1 cellular context compared by ENCODE assay signal in genomic region chr3:49388416-49388815, GRCh38.
TF ChIP-seq lines count a peak whose summit lies in the region.

No MANE protein-coding gene starts in this region.

TF ChIP-seq in GM12878, 131 proteins besides CTCF, POLR2A, EP300 and RAD21:
- TF ChIP-seq MYB (IDR thresholded peaks at IDR 0.05; ENCODE audit: borderline replicate concordance, low read depth, low read length) (no peak), CBFB (IDR thresholded peaks at IDR 0.05; ENCODE audit: low read depth) (no peak), TCF3 (IDR thresholded peaks at IDR 0.05; ENCODE audit: borderline replicate concordance, insufficient read depth, low read depth, low read length) (no peak), CEBPB (IDR thresholded peaks at IDR 0.05; ENCODE audit: borderline replicate concordance in 1 of 2, low read depth in 2 of 2, low read length in 2 of 2) (no peak), CBX5 (IDR thresholded peaks at IDR 0.05; ENCODE audit: low read depth) (no peak), TCF12 (IDR thresholded peaks at IDR 0.05; ENCODE audit: low read depth, low read length) (no peak), PML (IDR thresholded peaks at IDR 0.05; ENCODE audit: low read length) (no peak), HCFC1 (IDR thresholded peaks at IDR 0.05; ENCODE audit: low read length) (no peak), CREM (IDR thresholded peaks at IDR 0.05; ENCODE audit: low read depth) (no peak), RFX5 (IDR thresholded peaks at IDR 0.05; ENCODE audit: low read depth, low read length) (no peak), E2F4 (IDR thresholded peaks at IDR 0.05; ENCODE audit: low read depth, low read length) (no peak), PAX8 (IDR thresholded peaks at IDR 0.05) (no peak), WRNIP1 (IDR thresholded peaks at IDR 0.05; ENCODE audit: borderline replicate concordance, low read depth, low read length) (no peak)
- TF ChIP-seq, protein P1, sequence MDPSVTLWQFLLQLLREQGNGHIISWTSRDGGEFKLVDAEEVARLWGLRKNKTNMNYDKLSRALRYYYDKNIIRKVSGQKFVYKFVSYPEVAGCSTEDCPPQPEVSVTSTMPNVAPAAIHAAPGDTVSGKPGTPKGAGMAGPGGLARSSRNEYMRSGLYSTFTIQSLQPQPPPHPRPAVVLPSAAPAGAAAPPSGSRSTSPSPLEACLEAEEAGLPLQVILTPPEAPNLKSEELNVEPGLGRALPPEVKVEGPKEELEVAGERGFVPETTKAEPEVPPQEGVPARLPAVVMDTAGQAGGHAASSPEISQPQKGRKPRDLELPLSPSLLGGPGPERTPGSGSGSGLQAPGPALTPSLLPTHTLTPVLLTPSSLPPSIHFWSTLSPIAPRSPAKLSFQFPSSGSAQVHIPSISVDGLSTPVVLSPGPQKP (IDR thresholded peaks at IDR 0.05; ENCODE audit: low read depth, low read length): no peak
- TF ChIP-seq, protein P2, sequence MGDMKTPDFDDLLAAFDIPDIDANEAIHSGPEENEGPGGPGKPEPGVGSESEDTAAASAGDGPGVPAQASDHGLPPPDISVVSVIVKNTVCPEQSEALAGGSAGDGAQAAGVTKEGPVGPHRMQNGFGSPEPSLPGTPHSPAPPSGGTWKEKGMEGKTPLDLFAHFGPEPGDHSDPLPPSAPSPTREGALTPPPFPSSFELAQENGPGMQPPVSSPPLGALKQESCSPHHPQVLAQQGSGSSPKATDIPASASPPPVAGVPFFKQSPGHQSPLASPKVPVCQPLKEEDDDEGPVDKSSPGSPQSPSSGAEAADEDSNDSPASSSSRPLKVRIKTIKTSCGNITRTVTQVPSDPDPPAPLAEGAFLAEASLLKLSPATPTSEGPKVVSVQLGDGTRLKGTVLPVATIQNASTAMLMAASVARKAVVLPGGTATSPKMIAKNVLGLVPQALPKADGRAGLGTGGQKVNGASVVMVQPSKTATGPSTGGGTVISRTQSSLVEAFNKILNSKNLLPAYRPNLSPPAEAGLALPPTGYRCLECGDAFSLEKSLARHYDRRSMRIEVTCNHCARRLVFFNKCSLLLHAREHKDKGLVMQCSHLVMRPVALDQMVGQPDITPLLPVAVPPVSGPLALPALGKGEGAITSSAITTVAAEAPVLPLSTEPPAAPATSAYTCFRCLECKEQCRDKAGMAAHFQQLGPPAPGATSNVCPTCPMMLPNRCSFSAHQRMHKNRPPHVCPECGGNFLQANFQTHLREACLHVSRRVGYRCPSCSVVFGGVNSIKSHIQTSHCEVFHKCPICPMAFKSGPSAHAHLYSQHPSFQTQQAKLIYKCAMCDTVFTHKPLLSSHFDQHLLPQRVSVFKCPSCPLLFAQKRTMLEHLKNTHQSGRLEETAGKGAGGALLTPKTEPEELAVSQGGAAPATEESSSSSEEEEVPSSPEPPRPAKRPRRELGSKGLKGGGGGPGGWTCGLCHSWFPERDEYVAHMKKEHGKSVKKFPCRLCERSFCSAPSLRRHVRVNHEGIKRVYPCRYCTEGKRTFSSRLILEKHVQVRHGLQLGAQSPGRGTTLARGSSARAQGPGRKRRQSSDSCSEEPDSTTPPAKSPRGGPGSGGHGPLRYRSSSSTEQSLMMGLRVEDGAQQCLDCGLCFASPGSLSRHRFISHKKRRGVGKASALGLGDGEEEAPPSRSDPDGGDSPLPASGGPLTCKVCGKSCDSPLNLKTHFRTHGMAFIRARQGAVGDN (IDR thresholded peaks at IDR 0.05): no peak
